ENCODE assay signal across 26 cellular contexts in the genomic region with DNA sequence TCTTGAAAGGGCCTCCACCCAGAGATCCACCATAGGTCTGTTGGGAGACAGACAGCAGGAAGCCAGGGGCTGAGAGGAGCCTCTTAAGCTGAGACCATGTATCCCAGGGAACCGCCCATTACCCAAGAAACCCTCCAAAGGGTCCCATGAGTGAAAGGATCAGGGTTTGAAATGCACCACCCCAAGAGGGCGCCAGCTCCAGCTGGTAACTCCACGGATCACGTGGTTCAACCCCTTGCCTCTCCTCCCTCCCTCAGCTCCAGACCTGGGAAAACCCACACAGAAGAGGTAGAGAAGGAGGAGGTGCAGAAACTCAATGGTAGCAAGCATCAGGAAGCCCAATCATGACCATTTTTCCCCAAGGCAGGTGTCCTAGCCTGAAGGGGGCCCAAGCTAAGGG.
DNase-seq lines count a peak whose midpoint lies in the region; ATAC-seq and TF ChIP-seq lines count a peak whose summit lies in the region.
"Had no signal": no experiment of that assay in that cellular context is flagged by ENCODE, and none has a peak within 500 bp of the region (broad histone marks: within the 10 kb centered on the region; RNA-seq: fewer than 3 reads in every experiment).

No MANE protein-coding gene starts in this region.

- no peak for TF ChIP-seq POLR2A in breast epithelium (IDR thresholded peaks at IDR 0.05)

- CTCF ChIA-PET in MCF 10A (lab: Yijun Ruan, JAX): interaction anchor here (0.7 to 1.7 kb wide), 3 partner anchors 127 to 694 kb away, joined by 3 to 4 read pairs (median 4); no protein-coding TSS in a partner anchor

- H3K27ac Mint-ChIP-seq in MCF 10A (ENCODE audit: low read depth, unreplicated experiment) (no peak overlapping the region), osteocyte (ENCODE audit: unreplicated experiment) (no peak overlapping the region)
- H3K27ac Mint-ChIP-seq: activated T-helper 2 cell treated with anti-CD3 and anti-CD28 coated beads, Interferon-gamma antibody, Interleukin-2, Interleukin-4, amounts not matched to agents 10 μg/mL and 5 μg/mL and 100 μg/mL, durations not matched to agents 14 hours and 24 hours and 36 hours; naive thymus-derived CD4-positive, alpha-beta T cell; T-helper 2 cell treated with Interferon-gamma antibody and Interleukin-4, amounts not matched to agents 5 μg/mL and 100 μg/mL, for 36 hours had no signal

- H3K4me3 ChIP-seq in breast epithelium (no peak overlapping the region), WERI-Rb-1 (ENCODE audit: low read depth, low read length) (no peak overlapping the region), retinal pigment epithelial cell (ENCODE audit: low read length) (no peak overlapping the region)
- H3K4me3 ChIP-seq: colonic mucosa, heart right ventricle, lung, pancreas, SJSA1, transverse colon had no signal

- no peaks in the 10 kb centered on the region for H3K4me1 ChIP-seq in breast epithelium
- H3K4me1 ChIP-seq: colonic mucosa, heart right ventricle, pancreas, SJSA1, transverse colon had no signal

- TF ChIP-seq CTCF in MCF 10A (IDR thresholded peaks at IDR 0.05; ENCODE audit: unreplicated experiment) (no peak), breast epithelium (IDR thresholded peaks at IDR 0.05) (no peak), WERI-Rb-1 (IDR thresholded peaks at IDR 0.05; ENCODE audit: low read depth, low read length) (peak; percentile 39), retinal pigment epithelial cell (conservative IDR thresholded peaks at IDR 0.05; ENCODE audit: low read depth, low read length) (peak; percentile 5), osteocyte (IDR thresholded peaks at IDR 0.05) (no peak)

- no peaks in the 10 kb centered on the region for H3K9me3 ChIP-seq in breast epithelium
- H3K9me3 ChIP-seq in WERI-Rb-1 (ENCODE audit: severe bottlenecking): no peaks in the 10 kb centered on the region
- H3K9me3 ChIP-seq: colonic mucosa, pancreas, SJSA1, transverse colon had no signal

- no peaks in the 10 kb centered on the region for H3K4me1 Mint-ChIP-seq in MCF 10A (ENCODE audit: insufficient read depth, unreplicated experiment)
- H3K4me1 Mint-ChIP-seq in osteocyte (ENCODE audit: unreplicated experiment): no peaks in the 10 kb centered on the region
- H3K4me1 Mint-ChIP-seq: CD8-positive, alpha-beta memory T cell; naive thymus-derived CD4-positive, alpha-beta T cell had no signal

- no TSS peak for BruUV-seq in MCF 10A (replicated peaks; lab: Mats Ljungman, UMichigan)

- H3K9me3 Mint-ChIP-seq in MCF 10A (ENCODE audit: unreplicated experiment) (no peaks in the 10 kb centered on the region), osteocyte (ENCODE audit: unreplicated experiment) (no peaks in the 10 kb centered on the region)
- H3K9me3 Mint-ChIP-seq: activated T-helper 2 cell treated with anti-CD3 and anti-CD28 coated beads, Interferon-gamma antibody, Interleukin-2, Interleukin-4, amounts not matched to agents 10 μg/mL and 5 μg/mL and 100 μg/mL, durations not matched to agents 14 hours and 24 hours and 36 hours; CD8-positive, alpha-beta memory T cell; T-helper 2 cell treated with Interferon-gamma antibody and Interleukin-4, amounts not matched to agents 5 μg/mL and 100 μg/mL, for 36 hours had no signal

- H3K27ac ChIP-seq in breast epithelium: no peak overlapping the region
- no peak overlapping the region for H3K27ac ChIP-seq in WERI-Rb-1
- H3K27ac ChIP-seq: brain microvascular endothelial cell, colonic mucosa, heart right ventricle, pancreas, SJSA1, transverse colon had no signal

- H3K4me3 Mint-ChIP-seq in MCF 10A (ENCODE audit: unreplicated experiment) (no peak overlapping the region), osteocyte (ENCODE audit: unreplicated experiment) (no peak overlapping the region)
- H3K4me3 Mint-ChIP-seq: CD8-positive, alpha-beta memory T cell; naive thymus-derived CD4-positive, alpha-beta T cell; T-helper 2 cell treated with Interferon-gamma antibody and Interleukin-4, amounts not matched to agents 5 μg/mL and 100 μg/mL, for 36 hours had no signal

- H3K27me3 ChIP-seq in breast epithelium: peaks cover 0 to 6% of the 10 kb centered on the region in 2 donors
- H3K27me3 ChIP-seq in WERI-Rb-1 (ENCODE audit: insufficient read depth, low read depth, severe bottlenecking): no peaks in the 10 kb centered on the region
- H3K27me3 ChIP-seq: brain microvascular endothelial cell, colonic mucosa, heart right ventricle, pancreas, transverse colon had no signal

- H3K36me3 Mint-ChIP-seq in MCF 10A (ENCODE audit: insufficient read depth, unreplicated experiment) (no peaks in the 10 kb centered on the region), osteocyte (ENCODE audit: unreplicated experiment) (no peaks in the 10 kb centered on the region)
- H3K36me3 Mint-ChIP-seq: CD8-positive, alpha-beta memory T cell; naive thymus-derived CD4-positive, alpha-beta T cell had no signal

- intact Hi-C loops in MCF 10A (cut with micrococcal nuclease) (no loop called here), breast epithelium (cut with DNase I; ENCODE audit: low total_unique reads) (no loop called here)

- DNase-seq in MCF 10A (ENCODE audit: unreplicated experiment): peak; percentile 6
- DNase-seq in breast epithelium (ENCODE audit: low spot score in 2 of 2): no peak
- peak; percentile 3 for DNase-seq in HT-29 (ENCODE audit: low spot score)
- DNase-seq in WERI-Rb-1: no peak
- no peak for DNase-seq in retinal pigment epithelial cell (ENCODE audit: low read depth)
- no peak for DNase-seq in activated T-cell treated with anti-CD3 and anti-CD28 coated beads, Interleukin-2, amount 50 U/mL, for 1 hour
- no peak for DNase-seq in osteocyte (ENCODE audit: extremely low spot score, unreplicated experiment)
- DNase-seq: brain microvascular endothelial cell; CD8-positive, alpha-beta memory T cell; colonic mucosa; EL; heart right ventricle; islet precursor cell; naive thymus-derived CD4-positive, alpha-beta T cell; NCI-H1048; NCI-H2081 treated with DMSO at 0.1 percent for 48 hours; NCI-H526; pancreas; stimulated activated naive CD4-positive, alpha-beta T cell treated with Interleukin-2 at 50 U/mL for 16 hours; transverse colon had no signal

- POLR2A ChIA-PET in MCF 10A (lab: Yijun Ruan, JAX): no interaction called here

- H3K27me3 Mint-ChIP-seq in MCF 10A (ENCODE audit: insufficient read depth, unreplicated experiment): peaks cover 51% of the 10 kb centered on the region
- no peaks in the 10 kb centered on the region for H3K27me3 Mint-ChIP-seq in osteocyte (ENCODE audit: unreplicated experiment)

- ATAC-seq in HG03442 (IDR thresholded peaks at IDR 0.05; ENCODE audit: unreplicated experiment): no peak
- ATAC-seq: heart right ventricle; naive thymus-derived CD4-positive, alpha-beta T cell; Panc1; pancreas had no signal

- H3K36me3 ChIP-seq in breast epithelium (no peaks in the 10 kb centered on the region), WERI-Rb-1 (no peaks in the 10 kb centered on the region)
- H3K36me3 ChIP-seq: brain microvascular endothelial cell, colonic mucosa, heart right ventricle, pancreas, SJSA1, transverse colon had no signal

Comparison
In these comparisons a context has a peak if more than half of its experiments do, and no peak if none do; other contexts are left out.
1. DNase-seq: peak in MCF 10A (single experiment) and HT-29 (single experiment); none in breast epithelium (0 of 2), WERI-Rb-1 (single experiment), retinal pigment epithelial cell (single experiment), activated T-cell treated with anti-CD3 and anti-CD28 coated beads, Interleukin-2, amount 50 U/mL, for 1 hour (single experiment) and osteocyte (single experiment).
2. CTCF ChIP-seq: peak in WERI-Rb-1 (single experiment) and retinal pigment epithelial cell (single experiment); none in MCF 10A (single experiment), breast epithelium (0 of 3) and osteocyte (single experiment).